16 cellular contexts compared by ENCODE assay signal in genomic region chr1:166858726-166859419, GRCh38. TPM values are rescaled to one million over a fixed set of nuclear protein-coding genes. Genes with fewer than 3 reads are reported as not detected.
A peak's percentile ranks its signal among the peaks of the same experiment; 100 is the strongest.
DNase-seq lines count a peak whose midpoint lies in the region; ATAC-seq, FAIRE-seq and TF ChIP-seq lines count a peak whose summit lies in the region.
"Had no signal": no experiment of that assay in that cellular context is flagged by ENCODE, and none has a peak within 500 bp of the region (broad histone marks: within the 10 kb centered on the region; RNA-seq: fewer than 3 reads in every experiment).

No MANE protein-coding gene starts in this region.

- H3K27me3 ChIP-seq in left ventricle myocardium inferior (ENCODE audit: low read depth): no peaks in the 10 kb centered on the region

- no peak for ATAC-seq in Right ventricle myocardium inferior

- peak overlapping the region; percentile 16 for H3K27ac ChIP-seq in left ventricle myocardium inferior (replicated peaks)
- H3K27ac ChIP-seq: thoracic aorta had no signal

- TF ChIP-seq CTCF in left ventricle myocardium inferior (IDR thresholded peaks at IDR 0.05; ENCODE audit: borderline replicate concordance) (no peak), endothelial cell (IDR thresholded peaks at IDR 0.05; ENCODE audit: unreplicated experiment) (no peak)

- FAIRE-seq in H54 (lab: Jason Lieb, UNC): no peak
- FAIRE-seq: colon had no signal

- no peaks in the 10 kb centered on the region for H3K9me3 ChIP-seq in left ventricle myocardium inferior (replicated peaks)
- H3K9me3 ChIP-seq: thoracic aorta had no signal

- H3K4me3 ChIP-seq in left ventricle myocardium inferior: no peak overlapping the region
- H3K4me3 ChIP-seq: thoracic aorta had no signal

- H3K4me3 Mint-ChIP-seq in endothelial cell (ENCODE audit: unreplicated experiment): no peak overlapping the region
- H3K4me3 Mint-ChIP-seq: activated naive CD8-positive, alpha-beta T cell treated with anti-CD3 and anti-CD28 coated beads, Interleukin-2, amount 10 ng/mL, durations not matched to agents 7 days and 5 days had no signal

- peaks cover 2% of the 10 kb centered on the region for H3K36me3 Mint-ChIP-seq in endothelial cell (ENCODE audit: low read depth, unreplicated experiment)

- intact Hi-C loops in left ventricle myocardium inferior (cut with micrococcal nuclease): no loop called here
- intact Hi-C loops in Right ventricle myocardium inferior (cut with DNase I): no loop called here

- peaks cover 90% of the 10 kb centered on the region for H3K36me3 ChIP-seq in left ventricle myocardium inferior

- TF ChIP-seq POLR2A in H54 (IDR thresholded peaks at IDR 0.05; ENCODE audit: low read depth, low read length): no peak

- peaks cover 4% of the 10 kb centered on the region for H3K27me3 Mint-ChIP-seq in endothelial cell (ENCODE audit: unreplicated experiment)
- H3K27me3 Mint-ChIP-seq: activated naive CD8-positive, alpha-beta T cell treated with anti-CD3 and anti-CD28 coated beads, Interleukin-2, amount 10 ng/mL, durations not matched to agents 7 days and 5 days had no signal

- H3K9me3 Mint-ChIP-seq in endothelial cell (ENCODE audit: unreplicated experiment): no peaks in the 10 kb centered on the region
- H3K9me3 Mint-ChIP-seq: activated naive CD8-positive, alpha-beta T cell treated with anti-CD3 and anti-CD28 coated beads, Interleukin-2, amount 10 ng/mL, durations not matched to agents 7 days and 5 days had no signal

- DNase-seq in left ventricle myocardium inferior (no peak), Right ventricle myocardium inferior (ENCODE audit: missing footprints) (no peak), anterior cingulate cortex (lab: John Stamatoyannopoulos, UW) (peak in 42 of 58 donors; percentile 12 to 87 (median 59)), middle frontal gyrus (ENCODE audit: extremely low spot score, low spot score) (peak; percentile 59), NCI-H510A treated with DMSO at 0.1 percent for 48 hours (lab: John Stamatoyannopoulos, UW) (no peak), endothelial cell (ENCODE audit: low spot score) (no peak), NCI-H187 (lab: John Stamatoyannopoulos, UW) (no peak), H54 (ENCODE audit: insufficient read length, low spot score) (no peak)
- DNase-seq: activated CD4-positive, alpha-beta T cell treated with anti-CD3 and anti-CD28 coated beads, Interleukin-2, amount 50 U/mL, for 48 hours; activated naive CD8-positive, alpha-beta T cell treated with anti-CD3 and anti-CD28 coated beads, Interleukin-2, amount 10 ng/mL, durations not matched to agents 7 days and 5 days; DMS53; NCI-H2171; NK-92 treated with Interleukin-12 subunit alpha and Interleukin-12 subunit beta, amount 100 ng/mL, for 24 hours; SHP77 treated with DMSO at 0.1 percent for 48 hours had no signal

- H3K4me1 Mint-ChIP-seq in endothelial cell (ENCODE audit: unreplicated experiment): peaks cover 9% of the 10 kb centered on the region

- H3K27ac Mint-ChIP-seq in endothelial cell (ENCODE audit: unreplicated experiment): no peak overlapping the region
- H3K27ac Mint-ChIP-seq: activated naive CD8-positive, alpha-beta T cell treated with anti-CD3 and anti-CD28 coated beads, Interleukin-2, amount 10 ng/mL, durations not matched to agents 7 days and 5 days had no signal

- H3K4me1 ChIP-seq in left ventricle myocardium inferior: peaks cover 20% of the 10 kb centered on the region

RNA-seq across cellular contexts. Expression of gene TADA1, which starts 17.2 kb away (rescaled TPM):
- 10.2 TPM for total RNA-seq in left ventricle myocardium inferior
- 9.4 TPM for total RNA-seq in Right ventricle myocardium inferior
- total RNA-seq in endothelial cell (ENCODE audit: unreplicated experiment): 11.7 TPM

RNA-seq across cellular contexts. Expression of gene POGK, which starts 19.6 kb away (rescaled TPM):
- total RNA-seq in left ventricle myocardium inferior: 14.1 TPM
- 16.5 TPM for total RNA-seq in Right ventricle myocardium inferior
- total RNA-seq in endothelial cell (ENCODE audit: unreplicated experiment): 42.2 TPM

Comparison
In these comparisons a context has a peak if more than half of its experiments do, and no peak if none do; other contexts are left out.
1. DNase-seq: peak in anterior cingulate cortex (42 of 58) and middle frontal gyrus (single experiment); none in left ventricle myocardium inferior (single experiment), Right ventricle myocardium inferior (single experiment), NCI-H510A treated with DMSO at 0.1 percent for 48 hours (single experiment), endothelial cell (single experiment), NCI-H187 (0 of 2) and H54 (single experiment).